In genomic region chr1:9717193-9718005, GRCh38 we compare ENCODE assay signal across 1 cellular context.
TF ChIP-seq lines count a peak whose summit lies in the region.

No MANE protein-coding gene starts in this region.

TF ChIP-seq in H1, 55 proteins besides CTCF, POLR2A, EP300 and RAD21 (continued from another document):
- 0 out of 2 replicates have a peak, but pooled peaks have one; percentile 18 for TF ChIP-seq MAX (IDR thresholded peaks at IDR 0.05)
- peak; percentile 67 for TF ChIP-seq USF2 (IDR thresholded peaks at IDR 0.05; ENCODE audit: low read length)
- 0 out of 4 replicates have a peak, but pooled peaks of 1 of the 2 experiments have one; percentile 30 for TF ChIP-seq SIN3A (conservative IDR thresholded peaks at IDR 0.05 in 1 of 2, IDR thresholded peaks at IDR 0.05 in 1 of 2; ENCODE audit: low read depth in 1 of 2, low read length in 2 of 2)
